17 cellular contexts compared by ENCODE assay signal in the genomic region with DNA sequence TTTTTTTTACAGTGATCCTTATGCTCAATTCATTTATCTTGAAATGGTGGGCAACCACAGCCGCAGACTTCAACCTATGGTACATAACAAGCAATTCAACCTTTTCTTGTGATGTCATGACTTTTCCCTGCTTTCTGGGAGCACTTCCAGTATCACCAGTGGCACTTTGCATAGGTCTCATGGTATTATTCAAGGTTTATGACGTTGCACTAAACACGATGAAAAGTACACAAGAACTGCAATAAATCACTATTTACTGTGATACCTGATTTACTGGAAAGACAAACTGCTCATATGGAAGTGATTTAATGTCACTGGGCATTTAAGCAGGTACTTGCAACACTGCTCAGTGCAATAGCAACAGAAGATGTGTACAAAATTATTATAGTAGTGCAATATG.
"Had no signal": no experiment of that assay in that cellular context is flagged by ENCODE, and none has a peak within 500 bp of the region (broad histone marks: within the 10 kb centered on the region; RNA-seq: fewer than 3 reads in every experiment).

No MANE protein-coding gene starts in this region.

- H3K27me3 ChIP-seq: esophagus squamous epithelium, gastroesophageal sphincter, neural progenitor cell, pancreas, stomach, transverse colon had no signal

- H3K4me1 ChIP-seq: esophagus squamous epithelium, gastroesophageal sphincter, left ventricle myocardium inferior, lower lobe of right lung, neural progenitor cell, pancreas, stomach, transverse colon had no signal

- DNase-seq: effector memory CD8-positive, alpha-beta T cell; esophagus squamous epithelium; foreskin fibroblast; glutamatergic neuron; islet precursor cell; left ventricle myocardium inferior; lower lobe of right lung; nucleus accumbens; pancreas; stimulated activated CD4-positive, alpha-beta T cell treated with anti-CD3 and anti-CD28 coated beads, Interleukin-2, amount 100 ng/mL, for 24 hours; stimulated activated naive CD4-positive, alpha-beta T cell; stomach; substantia nigra; transverse colon had no signal

- H2AFZ ChIP-seq: neural progenitor cell had no signal

- H3K4me3 ChIP-seq: esophagus squamous epithelium, gastroesophageal sphincter, left ventricle myocardium inferior, lower lobe of right lung, neural progenitor cell, pancreas, stomach, thoracic aorta, transverse colon had no signal

- H3K9me3 ChIP-seq: esophagus squamous epithelium, lower lobe of right lung, thoracic aorta, transverse colon had no signal

- H3K27ac ChIP-seq: esophagus squamous epithelium, gastroesophageal sphincter, left ventricle myocardium inferior, lower lobe of right lung, neural progenitor cell, pancreas, stomach, thoracic aorta, transverse colon had no signal

- FAIRE-seq: pancreas had no signal

- H3K36me3 ChIP-seq: esophagus squamous epithelium, gastroesophageal sphincter, left ventricle myocardium inferior, lower lobe of right lung, neural progenitor cell, pancreas, stomach, thoracic aorta, transverse colon had no signal

- H3K9ac ChIP-seq: neural progenitor cell had no signal

- H3K4me2 ChIP-seq: neural progenitor cell had no signal
